ENCODE assay signal across 8 cellular contexts in genomic region chr12:123232472-123232806, GRCh38. TPM values are rescaled to one million over a fixed set of nuclear protein-coding genes. Genes with fewer than 3 reads are reported as not detected.
DNase-seq lines count a peak whose midpoint lies in the region; ATAC-seq, FAIRE-seq and TF ChIP-seq lines count a peak whose summit lies in the region.

No MANE protein-coding gene starts in this region.

- 0% methylated on average over 15 of the region's 15 CpGs for WGBS in GM12878 (ENCODE audit: insufficient coverage, insufficient replicate concordance, low lambda C conversion rate, missing lambda C conversion rate)
- 1% methylated on average over 15 of the region's 15 CpGs for WGBS in tibial nerve, 2 donors

- H3K9ac ChIP-seq in GM12878 (ENCODE audit: control insufficient read depth, insufficient read depth, low read length) = peak overlapping the region; percentile 73

- no peak for DNase-seq in GM12878 (ENCODE audit: low read depth, low spot score)
- no peak for DNase-seq in left lung
- DNase-seq in tibial nerve (ENCODE audit: low spot score in 2 of 2) = no peak
- DNase-seq in NCI-H510A treated with DMSO at 0.1 percent for 48 hours (lab: John Stamatoyannopoulos, UW) = no peak
- DNase-seq in stimulated activated CD4-positive, alpha-beta T cell treated with anti-CD3 and anti-CD28 coated beads, Interleukin-4, amount 100 ng/mL, for 1 hour = no peak

- POLR2A ChIA-PET in GM12878 (lab: Charles Lee) = interaction anchor here (0.5 to 3.4 kb wide), 25 partner anchors 9 to 1690 kb away, joined by 3 to 23 read pairs (median 4); partner anchors contain the start of genes ARL6IP4, ATP6V0A2, KMT5A and OGFOD2

- TF ChIP-seq CTCF in GM12878 (IDR thresholded peaks at IDR 0.05 in 2 of 3, conservative IDR thresholded peaks at IDR 0.05 in 1 of 3; ENCODE audit: control insufficient read depth in 2 of 3, extremely low read depth in 1 of 3, insufficient read depth in 1 of 3, low read depth in 3 of 3, low read length in 3 of 3) (no peak), left lung (IDR thresholded peaks at IDR 0.05) (no peak), tibial nerve (IDR thresholded peaks at IDR 0.05) (no peak)

- intact Hi-C loops in GM12878 (cut with micrococcal nuclease; ENCODE audit: unreplicated experiment) (loop anchor here (2.0 to 10.0 kb wide), 3 partner anchors 132 to 1430 kb away; partner anchors contain the start of genes SBNO1 and SETD1B), left lung (cut with DNase I) (loop anchor here in 1 of 2 donors (10.0 kb wide), 1 partner anchor 188 kb away; no protein-coding TSS in a partner anchor)

- TF ChIP-seq POLR2A in GM12878 (IDR thresholded peaks at IDR 0.05; ENCODE audit: low read depth, low read length) = no peak
- no peak for TF ChIP-seq POLR2A in tibial nerve (IDR thresholded peaks at IDR 0.05)

- H3K4me2 ChIP-seq in GM12878 (ENCODE audit: control insufficient read depth, insufficient read depth) = no peak overlapping the region

- CTCF ChIA-PET in GM12878 (lab: Yijun Ruan, JAX) = interaction anchor here (0.6 to 2.1 kb wide), 9 partner anchors 8 to 1340 kb away, joined by 3 to 11 read pairs (median 5); partner anchors contain the start of gene OGFOD2

- peak; percentile 2 for ATAC-seq in HG03280 (IDR thresholded peaks at IDR 0.05; ENCODE audit: unreplicated experiment)
- no peak for ATAC-seq in GM12878
- ATAC-seq in left lung = peak; percentile 4
- no peak for ATAC-seq in GM21526 (IDR thresholded peaks at IDR 0.05; ENCODE audit: low FRiP score, unreplicated experiment)

- H3K36me3 ChIP-seq in ACC112 (ENCODE audit: insufficient read depth, low read length) (no peaks in the 10 kb centered on the region), GM12878 (ENCODE audit: control insufficient read depth in 2 of 2, insufficient read depth in 2 of 2, low read length in 1 of 2) (no peaks in the 10 kb centered on the region), left lung (no peaks in the 10 kb centered on the region), tibial nerve (peaks cover 0 to 9% (median 0%) of the 10 kb centered on the region in 3 donors)

- RAD21 ChIA-PET in GM12878 (lab: Charles Lee; ENCODE audit: unreplicated experiment) = interaction anchor here (0.6 to 2.5 kb wide), 10 partner anchors 9 to 480 kb away, joined by 3 to 15 read pairs (median 4); partner anchors contain the start of genes ATP6V0A2, KMT5A and OGFOD2

- in situ Hi-C loops in GM12878 (cut with MboI) = loop anchor here (5.0 to 25.0 kb wide), 2 partner anchors 255 to 370 kb away; partner anchors contain the start of gene OGFOD2

- H4K20me1 ChIP-seq in GM12878 (ENCODE audit: control insufficient read depth, insufficient read depth) = no peaks in the 10 kb centered on the region

- H3K27ac ChIP-seq in ACC112 (ENCODE audit: low read depth, low read length) (peak overlapping the region; percentile 59), GM12878 (ENCODE audit: control insufficient read depth, insufficient read depth) (peak overlapping the region; percentile 84), left lung (peak overlapping the region; percentile 85 to 88), tibial nerve (peak overlapping the region; percentile 88 to 94 (median 92))

- H3K4me1 ChIP-seq in ACC112 (ENCODE audit: control insufficient read depth, insufficient read depth, low read length, unreplicated experiment) = peaks cover 21% of the 10 kb centered on the region
- H3K4me1 ChIP-seq in GM12878 (ENCODE audit: control insufficient read depth, insufficient read depth, low read length) = peaks cover 18% of the 10 kb centered on the region
- H3K4me1 ChIP-seq in left lung = peaks cover 28 to 69% of the 10 kb centered on the region in 2 donors
- H3K4me1 ChIP-seq in tibial nerve = peaks cover 0 to 49% (median 20%) of the 10 kb centered on the region in 4 donors

- SMC1A ChIA-PET in GM12878 (lab: Charles Lee; ENCODE audit: uncharacterized antibody, unreplicated experiment) = interaction anchor here (0.8 to 3.3 kb wide), 11 partner anchors 10 to 370 kb away, joined by 3 to 12 read pairs (median 4); partner anchors contain the start of genes DDX55, KMT5A and SBNO1

- no peak for TF ChIP-seq EP300 in GM12878 (IDR thresholded peaks at IDR 0.05; ENCODE audit: borderline replicate concordance in 1 of 2, control insufficient read depth in 1 of 2, low read depth in 2 of 2, low read length in 2 of 2)
- TF ChIP-seq EP300 in tibial nerve (IDR thresholded peaks at IDR 0.05) = no peak

- H3K27me3 ChIP-seq in ACC112 (ENCODE audit: insufficient read depth, low read length) = no peaks in the 10 kb centered on the region
- no peaks in the 10 kb centered on the region for H3K27me3 ChIP-seq in GM12878 (replicated peaks in 1 of 2; ENCODE audit: control insufficient read depth in 2 of 2, insufficient read depth in 2 of 2, low read length in 1 of 2)
- no peaks in the 10 kb centered on the region for H3K27me3 ChIP-seq in left lung
- no peaks in the 10 kb centered on the region for H3K27me3 ChIP-seq in tibial nerve

- BruUV-seq in GM12878 (replicated peaks; lab: Mats Ljungman, UMichigan) = no TSS peak

- peak overlapping the region; percentile 90 for H2AFZ ChIP-seq in ACC112 (ENCODE audit: low read length, unreplicated experiment)
- H2AFZ ChIP-seq in GM12878 (ENCODE audit: control insufficient read depth, low read depth, low read length) = peak overlapping the region; percentile 89

- peak overlapping the region; percentile 91 for H3K4me3 ChIP-seq in ACC112 (ENCODE audit: low read depth, low read length)
- H3K4me3 ChIP-seq in GM12878 = peak overlapping the region; percentile 95
- peak overlapping the region; percentile 73 to 95 for H3K4me3 ChIP-seq in left lung
- peak overlapping the region; percentile 50 to 92 (median 90) for H3K4me3 ChIP-seq in tibial nerve

- no peak for FAIRE-seq in GM12878 (lab: Jason Lieb, UNC)

- H3K9me3 ChIP-seq in GM12878 (replicated peaks; ENCODE audit: control insufficient read depth, insufficient read depth, low read length) = no peaks in the 10 kb centered on the region
- H3K9me3 ChIP-seq in left lung = no peaks in the 10 kb centered on the region
- H3K9me3 ChIP-seq in tibial nerve = no peaks in the 10 kb centered on the region

- H3K79me2 ChIP-seq in ACC112 (ENCODE audit: control insufficient read depth, insufficient read depth, low read length, unreplicated experiment) (peaks cover 58% of the 10 kb centered on the region), GM12878 (ENCODE audit: control insufficient read depth, insufficient read depth, low read length) (peaks cover 82% of the 10 kb centered on the region)

- TF ChIP-seq RAD21 in GM12878 (IDR thresholded peaks at IDR 0.05; ENCODE audit: insufficient read depth, low read depth, low read length) = no peak

RNA-seq across cellular contexts. Expression of gene MPHOSPH9, which starts 0.5 kb away (rescaled TPM):
- total RNA-seq in GM12878 (2013; cell fraction: nucleolus; rRNA removed) = 267 and 281 TPM in 2 replicates
- 53.5 and 66.9 TPM in 2 replicates for total RNA-seq in GM12878 (2014; rRNA removed)
- total RNA-seq in GM12878 (2014; rRNA removed; fragmentation: Illumina TruSeq; extraction: Trizol) = 72.2 and 80.2 TPM in 2 replicates
- total RNA-seq in GM12878 (2021) = 41.9 and 45.2 TPM in 2 replicates
- 13.0 TPM for polyA plus RNA-seq in GM12878 (2011; ENCODE audit: low read depth)
- polyA plus RNA-seq in GM12878 (2011; rRNA removed) = 45.3 and 67.6 TPM in 2 replicates
- 12.3 and 12.7 TPM in 2 replicates for polyA plus RNA-seq in GM12878 (2011; cell fraction: cytosol; rRNA removed)
- 42.7 and 44.0 TPM in 2 replicates for polyA plus RNA-seq in GM12878 (2011; cell fraction: nucleus; rRNA removed)
- polyA plus RNA-seq in GM12878 (2012) = 18.1 and 20.8 TPM in 2 replicates
- 46.2 and 55.8 TPM in 2 replicates for polyA plus RNA-seq in GM12878 (2014; fragmentation: Illumina TruSeq; extraction: Trizol)
- 10 to 100 TPM; 11.5 to 13.3 TPM for polyA plus RNA-seq in GM12878 (2014; fragmentation: Nextera tagmentation; extraction: Ambion mirVana)
- polyA plus RNA-seq in GM12878 (2014; rRNA removed) = 35.9 and 44.8 TPM in 2 replicates
- polyA plus RNA-seq in GM12878 (2016; fragmentation: Nextera tagmentation; extraction: Ambion mirVana) = 10 to 100 TPM; 51.2 to 58.1 TPM
- 34.7 and 51.7 TPM in 2 replicates for polyA minus RNA-seq in GM12878 (2011; rRNA and poly(A)+ RNA removed)
- 17.0 and 30.4 TPM in 2 replicates for polyA minus RNA-seq in GM12878 (2011; cell fraction: cytosol; rRNA and poly(A)+ RNA removed)
- 42.7 and 62.7 TPM in 2 replicates for polyA minus RNA-seq in GM12878 (2011; cell fraction: nucleus; rRNA and poly(A)+ RNA removed)
- total RNA-seq in left lung = 10 to 100 TPM; 27.6 to 28.1 TPM
- 10 to 100 TPM; 24.1 to 35.2 (median 29.6) TPM for total RNA-seq in tibial nerve

RNA-seq across cellular contexts. Expression of gene MTRFR, which starts 0.8 kb away (rescaled TPM):
- 42.3 and 54.2 TPM in 2 replicates for total RNA-seq in GM12878 (2013; cell fraction: nucleolus; rRNA removed)
- total RNA-seq in GM12878 (2014; rRNA removed) (17.5 and 24.1 TPM in 2 replicates), GM12878 (2014; rRNA removed; fragmentation: Illumina TruSeq; extraction: Trizol) (30.7 and 31.1 TPM in 2 replicates), GM12878 (2021) (14.9 and 15.6 TPM in 2 replicates), left lung (10 to 100 TPM; 13.2 to 13.3 TPM), tibial nerve (10 to 100 TPM; 10.0 to 13.8 (median 11.8) TPM)
- polyA plus RNA-seq in GM12878 (2011; ENCODE audit: low read depth) = 6.1 TPM
- polyA plus RNA-seq in GM12878 (2011; rRNA removed) (9.7 and 12.2 TPM in 2 replicates), GM12878 (2014; fragmentation: Illumina TruSeq; extraction: Trizol) (24.5 and 27.8 TPM in 2 replicates), GM12878 (2014; fragmentation: Nextera tagmentation; extraction: Ambion mirVana) (10 to 100 TPM; 30.8 to 33.4 TPM), GM12878 (2014; rRNA removed) (21.0 and 25.0 TPM in 2 replicates), GM12878 (2016; fragmentation: Nextera tagmentation; extraction: Ambion mirVana) (10 to 100 TPM; 25.2 to 25.5 TPM)
- polyA plus RNA-seq in GM12878 (2011; cell fraction: cytosol; rRNA removed) = 18.9 and 21.0 TPM in 2 replicates
- 6.0 and 6.6 TPM in 2 replicates for polyA plus RNA-seq in GM12878 (2011; cell fraction: nucleus; rRNA removed)
- polyA plus RNA-seq in GM12878 (2012) = 11.5 and 16.0 TPM in 2 replicates
- 16.4 and 27.2 TPM in 2 replicates for polyA minus RNA-seq in GM12878 (2011; rRNA and poly(A)+ RNA removed)
- 9.9 and 11.5 TPM in 2 replicates for polyA minus RNA-seq in GM12878 (2011; cell fraction: cytosol; rRNA and poly(A)+ RNA removed)
- 12.7 and 28.5 TPM in 2 replicates for polyA minus RNA-seq in GM12878 (2011; cell fraction: nucleus; rRNA and poly(A)+ RNA removed)

RNA-seq across cellular contexts. Expression of gene CDK2AP1, which starts 39.2 kb away (rescaled TPM):
- total RNA-seq in GM12878 (2013; cell fraction: nucleolus; rRNA removed) = 8.6 and 9.0 TPM in 2 replicates
- total RNA-seq in GM12878 (2014; rRNA removed) = 79.6 and 95.3 TPM in 2 replicates
- 59.8 and 67.5 TPM in 2 replicates for total RNA-seq in GM12878 (2014; rRNA removed; fragmentation: Illumina TruSeq; extraction: Trizol)
- total RNA-seq in GM12878 (2021) = 62.9 and 63.6 TPM in 2 replicates
- polyA plus RNA-seq in GM12878 (2011; ENCODE audit: low read depth) = 27.6 TPM
- polyA plus RNA-seq in GM12878 (2011; rRNA removed) = 86.1 and 108 TPM in 2 replicates
- 35.8 and 36.9 TPM in 2 replicates for polyA plus RNA-seq in GM12878 (2011; cell fraction: cytosol; rRNA removed)
- polyA plus RNA-seq in GM12878 (2011; cell fraction: nucleus; rRNA removed) = 19.8 and 21.6 TPM in 2 replicates
- polyA plus RNA-seq in GM12878 (2012) = 35.6 and 37.0 TPM in 2 replicates
- 108 and 120 TPM in 2 replicates for polyA plus RNA-seq in GM12878 (2014; fragmentation: Illumina TruSeq; extraction: Trizol)
- polyA plus RNA-seq in GM12878 (2014; fragmentation: Nextera tagmentation; extraction: Ambion mirVana) = 10 to 100 TPM; 42.4 to 54.7 TPM
- 66.9 and 74.3 TPM in 2 replicates for polyA plus RNA-seq in GM12878 (2014; rRNA removed)
- 10 to 100 TPM; 22.0 to 24.6 TPM for polyA plus RNA-seq in GM12878 (2016; fragmentation: Nextera tagmentation; extraction: Ambion mirVana)
- 20.1 and 20.9 TPM in 2 replicates for polyA minus RNA-seq in GM12878 (2011; rRNA and poly(A)+ RNA removed)
- 10.7 and 13.2 TPM in 2 replicates for polyA minus RNA-seq in GM12878 (2011; cell fraction: cytosol; rRNA and poly(A)+ RNA removed)
- polyA minus RNA-seq in GM12878 (2011; cell fraction: nucleus; rRNA and poly(A)+ RNA removed) = 4.4 and 5.5 TPM in 2 replicates
- total RNA-seq in left lung = 100 to 1,000 TPM; 145 to 154 TPM
- 10 to 100 TPM; 52.0 to 73.2 (median 66.8) TPM for total RNA-seq in tibial nerve

Comparison
In these comparisons a context has a peak if more than half of its experiments do, and no peak if none do; other contexts are left out.
1. ATAC-seq: peak in HG03280 (single experiment) and left lung (single experiment); none in GM12878 (single experiment) and GM21526 (single experiment).
2. Peak in every context shown above with its lines, with median percentiles within 50 percentile points of each other: H3K27ac ChIP-seq and H3K4me3 ChIP-seq.